ENCODE assay signal across 27 cellular contexts in the genomic region with DNA sequence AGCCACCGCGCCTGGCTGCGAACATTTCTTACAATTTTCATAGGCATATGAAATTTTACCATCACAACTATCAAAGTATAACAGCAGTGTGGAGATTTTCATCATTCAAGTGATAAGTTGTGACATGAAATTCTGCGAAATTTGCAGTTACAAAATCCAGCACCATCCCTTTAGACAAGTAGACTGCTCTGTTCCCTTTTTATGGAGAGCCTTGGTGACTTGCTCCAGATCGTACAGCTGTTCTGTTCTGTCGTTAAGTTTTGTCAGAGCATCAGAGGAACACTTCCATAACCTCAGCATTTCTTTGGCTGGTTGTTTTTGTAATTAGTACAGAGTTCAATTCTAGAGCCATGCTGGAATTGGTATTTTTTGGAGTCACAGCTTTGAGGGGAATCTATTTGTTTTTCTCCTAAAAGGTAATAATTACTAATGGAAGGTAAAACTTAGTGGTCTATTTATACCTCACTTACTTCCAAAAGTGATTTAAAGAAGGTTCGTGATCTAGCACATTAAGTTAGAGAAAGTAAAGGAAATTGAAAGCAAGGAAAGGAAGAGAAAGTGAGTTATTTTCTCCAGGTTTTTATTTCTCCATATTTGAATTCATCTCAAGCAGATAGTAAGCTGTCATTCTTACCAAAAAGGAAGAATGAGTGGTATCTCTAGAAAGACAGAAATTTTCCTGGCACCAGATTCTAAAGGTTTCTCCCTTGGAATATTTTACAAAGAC.
"Had no signal": no experiment of that assay in that cellular context is flagged by ENCODE, and none has a peak within 500 bp of the region (broad histone marks: within the 10 kb centered on the region; RNA-seq: fewer than 3 reads in every experiment).

No MANE protein-coding gene starts in this region.

- FAIRE-seq: endothelial cell of umbilical vein had no signal

- H3K9me3 Mint-ChIP-seq: activated B cell treated with CpG ODN at 0.5 μM for 24 hours; activated naive CD8-positive, alpha-beta T cell treated with anti-CD3 and anti-CD28 coated beads, Interleukin-2, amount 10 ng/mL, durations not matched to agents 7 days and 5 days; stimulated activated memory B cell treated with anti-CD40 and anti-IgM and Interleukin-4, amounts not matched to agents 10 μg/mL and 1 μg/mL and 100 μg/mL, for 72 hours; stimulated activated naive CD8-positive, alpha-beta T cell treated with anti-CD3 and anti-CD28 coated beads, Interleukin-15, amount 100 ng/mL, for 72 hours; T-cell; type B pancreatic cell had no signal

- DNase-seq: activated B cell treated with CpG ODN at 0.5 μM for 24 hours; activated CD4-positive, alpha-beta T cell treated with anti-CD3 and anti-CD28 coated beads, Interleukin-2, amount 50 U/mL, for 4 hours; activated effector memory CD4-positive, alpha-beta T cell treated with Interleukin-2 at 50 U/mL for 16 hours; activated naive CD4-positive, alpha-beta T cell treated with Interleukin-2 at 50 U/mL for 16 hours; activated naive CD8-positive, alpha-beta T cell treated with anti-CD3 and anti-CD28 coated beads, Interleukin-2, amount 10 ng/mL, durations not matched to agents 7 days and 5 days; activated T-cell treated with anti-CD3 and anti-CD28 coated beads, Interleukin-2, amount 50 U/mL, for 48 hours; brain microvascular endothelial cell; cortex of kidney; islet precursor cell; left ventricle myocardium inferior; nucleus accumbens; stimulated activated CD4-positive, alpha-beta T cell treated with anti-CD3 and anti-CD28 coated beads, Interleukin-1b, Interleukin-23, amount 100 ng/mL, for 48 hours; stimulated activated CD4-positive, alpha-beta T cell treated with anti-CD3 and anti-CD28 coated beads, Interleukin-4, amount 100 ng/mL, for 4 hours; stimulated activated CD8-positive, alpha-beta memory T cell treated with anti-CD3 and anti-CD28 coated beads, Interleukin-4, amount 100 ng/mL, for 48 hours; stimulated activated naive CD8-positive, alpha-beta T cell treated with anti-CD3 and anti-CD28 coated beads, Interleukin-15, amount 100 ng/mL, for 72 hours; substantia nigra; T-cell had no signal

- H3K9ac ChIP-seq: parathyroid adenoma had no signal

- H3K4me1 ChIP-seq: ascending aorta, gastroesophageal sphincter, parathyroid adenoma, right atrium auricular region, vagina had no signal

- H3K4me1 Mint-ChIP-seq: activated B cell treated with CpG ODN at 0.5 μM for 24 hours; stimulated activated memory B cell treated with anti-CD40 and anti-IgM and Interleukin-4, amounts not matched to agents 10 μg/mL and 1 μg/mL and 100 μg/mL, for 72 hours had no signal

- H3K27me3 ChIP-seq: ascending aorta, brain microvascular endothelial cell, gastroesophageal sphincter, hepatocyte, right atrium auricular region, vagina had no signal

- H3K36me3 Mint-ChIP-seq: stimulated activated memory B cell treated with anti-CD40 and anti-IgM and Interleukin-4, amounts not matched to agents 10 μg/mL and 1 μg/mL and 100 μg/mL, for 72 hours had no signal

- H3K79me2 ChIP-seq: parathyroid adenoma had no signal

- H3K4me2 ChIP-seq: hepatocyte, smooth muscle cell had no signal

- H2AFZ ChIP-seq: hepatocyte, parathyroid adenoma had no signal

- H3K4me3 Mint-ChIP-seq: activated B cell treated with CpG ODN at 0.5 μM for 24 hours; activated naive CD8-positive, alpha-beta T cell treated with anti-CD3 and anti-CD28 coated beads, Interleukin-2, amount 10 ng/mL, durations not matched to agents 7 days and 5 days; stimulated activated memory B cell treated with anti-CD40 and anti-IgM and Interleukin-4, amounts not matched to agents 10 μg/mL and 1 μg/mL and 100 μg/mL, for 72 hours; stimulated activated naive CD8-positive, alpha-beta T cell treated with anti-CD3 and anti-CD28 coated beads, Interleukin-15, amount 100 ng/mL, for 72 hours; T-cell; type B pancreatic cell had no signal

- H3K4me3 ChIP-seq: ascending aorta, gastroesophageal sphincter, hepatocyte, left ventricle myocardium inferior, right atrium auricular region, smooth muscle cell, vagina had no signal

- H3K27me3 Mint-ChIP-seq: activated B cell treated with CpG ODN at 0.5 μM for 24 hours; activated naive CD8-positive, alpha-beta T cell treated with anti-CD3 and anti-CD28 coated beads, Interleukin-2, amount 10 ng/mL, durations not matched to agents 7 days and 5 days; stimulated activated memory B cell treated with anti-CD40 and anti-IgM and Interleukin-4, amounts not matched to agents 10 μg/mL and 1 μg/mL and 100 μg/mL, for 72 hours; stimulated activated naive CD8-positive, alpha-beta T cell treated with anti-CD3 and anti-CD28 coated beads, Interleukin-15, amount 100 ng/mL, for 72 hours; T-cell; type B pancreatic cell had no signal

- H3K9me3 ChIP-seq: ascending aorta, gastroesophageal sphincter, left ventricle myocardium inferior, right atrium auricular region, vagina had no signal

- ATAC-seq: gastroesophageal sphincter; stimulated activated memory B cell treated with anti-CD40 and anti-IgM and Interleukin-4, amounts not matched to agents 10 μg/mL and 1 μg/mL and 100 μg/mL, for 72 hours; stimulated activated naive CD8-positive, alpha-beta T cell treated with anti-CD3 and anti-CD28 coated beads, Interleukin-15, amount 100 ng/mL, for 72 hours; T-cell had no signal

- H3K27ac Mint-ChIP-seq: activated B cell treated with CpG ODN at 0.5 μM for 24 hours; activated naive CD8-positive, alpha-beta T cell treated with anti-CD3 and anti-CD28 coated beads, Interleukin-2, amount 10 ng/mL, durations not matched to agents 7 days and 5 days; stimulated activated memory B cell treated with anti-CD40 and anti-IgM and Interleukin-4, amounts not matched to agents 10 μg/mL and 1 μg/mL and 100 μg/mL, for 72 hours; T-cell; type B pancreatic cell had no signal

- H3K27ac ChIP-seq: ascending aorta, brain microvascular endothelial cell, gastroesophageal sphincter, hepatocyte, left ventricle myocardium inferior, parathyroid adenoma, right atrium auricular region, vagina had no signal
